In genomic region chr19:12543855-12544254, GRCh38 we compare ENCODE assay signal across 16 cellular contexts. TPM values are rescaled to one million over a fixed set of nuclear protein-coding genes. Genes with fewer than 3 reads are reported as not detected.
DNase-seq lines count a peak whose midpoint lies in the region; ATAC-seq and TF ChIP-seq lines count a peak whose summit lies in the region.
"Had no signal": no experiment of that assay in that cellular context is flagged by ENCODE, and none has a peak within 500 bp of the region (broad histone marks: within the 10 kb centered on the region; RNA-seq: fewer than 3 reads in every experiment).

No MANE protein-coding gene starts in this region.

- TF ChIP-seq CTCF in choroid plexus epithelial cell (conservative IDR thresholded peaks at IDR 0.05; ENCODE audit: low read depth, low read length), result no peak
- TF ChIP-seq CTCF in neural crest cell (conservative IDR thresholded peaks at IDR 0.05), result no peak

- ATAC-seq in left colon (no peak), GM21447 (IDR thresholded peaks at IDR 0.05; ENCODE audit: unreplicated experiment) (no peak)
- ATAC-seq: PC-3, sciatic nerve had no signal

- H3K4me3 Mint-ChIP-seq in neural crest cell, result peak overlapping the region; percentile 54
- H3K4me3 Mint-ChIP-seq: nephron had no signal

- no peaks in the 10 kb centered on the region for H3K4me1 Mint-ChIP-seq in neural crest cell
- H3K4me1 Mint-ChIP-seq: nephron had no signal

- no peak overlapping the region for H3K27ac Mint-ChIP-seq in neural crest cell (ENCODE audit: unreplicated experiment)
- H3K27ac Mint-ChIP-seq: nephron had no signal

- intact Hi-C loops in left colon (cut with DNase I, micrococcal nuclease), result no loop called here

- DNase-seq in SIG-M5 treated with dmso at 0.1 percent for 504 hours (lab: John Stamatoyannopoulos, UW; ENCODE audit: unreplicated experiment) (peak; percentile 33), SIG-M5 (lab: John Stamatoyannopoulos, UW) (no peak), NCI-H226 (peak; percentile 20), choroid plexus epithelial cell (ENCODE audit: low read depth) (peak; percentile 61), neural crest cell (ENCODE audit: low read depth, low spot score) (no peak), Ammon's horn (ENCODE audit: low spot score) (no peak), left colon (no peak)
- DNase-seq: activated CD4-positive, CD25-positive, alpha-beta regulatory T cell treated with anti-CD3 and anti-CD28 coated beads, Interleukin-2, amount 50 U/mL, for 72 hours; NCI-H1417; NCI-H446 treated with DMSO at 0.1 percent for 48 hours; PC-3; stimulated activated naive CD4-positive, alpha-beta T cell treated with Interleukin-2 at 50 U/mL for 16 hours had no signal

- H3K27me3 Mint-ChIP-seq in neural crest cell (ENCODE audit: low read depth), result no peaks in the 10 kb centered on the region

- H3K4me3 ChIP-seq in choroid plexus epithelial cell (ENCODE audit: low read depth, low read length), result no peak overlapping the region
- H3K4me3 ChIP-seq: hepatocyte had no signal

- peaks cover 16% of the 10 kb centered on the region for H3K9me3 Mint-ChIP-seq in neural crest cell

- H3K36me3 Mint-ChIP-seq in neural crest cell (ENCODE audit: low read depth), result peaks cover 51% of the 10 kb centered on the region

RNA-seq across cellular contexts. Expression of gene ZNF564, which starts 7.4 kb away (rescaled TPM):
- total RNA-seq in neural crest cell, result 9.9 and 10.7 TPM in 2 replicates
- total RNA-seq in left colon, result 10 to 100 TPM; 21.1 to 21.5 TPM

RNA-seq across cellular contexts. Expression of gene ZNF709, which starts 59.2 kb away (rescaled TPM):
- 8.8 and 8.9 TPM in 2 replicates for total RNA-seq in neural crest cell
- 1 to 10 TPM; 1.3 to 2.5 TPM for total RNA-seq in left colon

Comparison
In these comparisons a context has a peak if more than half of its experiments do, and no peak if none do; other contexts are left out.
1. DNase-seq: peak in SIG-M5 treated with dmso at 0.1 percent for 504 hours (single experiment), NCI-H226 (single experiment) and choroid plexus epithelial cell (single experiment); none in SIG-M5 (single experiment), neural crest cell (single experiment), Ammon's horn (single experiment) and left colon (0 of 2).